In genomic region chr3:38205472-38205805, GRCh38 we compare ENCODE assay signal across 1 cellular context.
TF ChIP-seq lines count a peak whose summit lies in the region.

No MANE protein-coding gene starts in this region.

TF ChIP-seq in GM12878, 131 proteins besides CTCF, POLR2A, EP300 and RAD21:
- TF ChIP-seq IRF3 (IDR thresholded peaks at IDR 0.05): no peak
- no peak for TF ChIP-seq JUNB (IDR thresholded peaks at IDR 0.05)
- peak; percentile 45; the same call in 1 of the 2 replicates for TF ChIP-seq PKNOX1 (IDR thresholded peaks at IDR 0.05)
